Comparison of ENCODE assay signal across 8 cellular contexts in the genomic region with DNA sequence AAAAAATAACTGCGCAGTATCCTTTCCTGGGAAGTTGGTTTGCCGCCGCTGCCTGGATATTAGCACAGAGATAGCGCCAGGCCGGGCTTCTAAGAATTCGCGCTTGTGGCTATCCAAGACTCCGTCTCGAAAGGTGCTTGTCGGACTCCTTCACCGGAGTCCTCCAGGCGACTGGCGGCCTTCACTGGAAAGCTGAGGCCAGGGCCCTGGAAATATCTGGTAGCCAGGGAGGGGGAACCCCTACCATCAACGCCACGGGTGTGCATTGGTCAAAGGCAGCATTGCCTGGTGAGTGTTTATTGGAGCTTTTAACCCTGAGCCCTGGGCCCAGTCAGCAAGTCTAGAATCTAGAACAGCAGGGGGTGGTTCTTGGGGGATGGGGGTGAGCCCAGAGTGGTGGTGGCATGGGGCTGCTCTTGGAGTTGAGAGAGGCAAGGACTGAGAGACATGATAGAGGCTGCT. TPM values are rescaled to one million over a fixed set of nuclear protein-coding genes. Genes with fewer than 3 reads are reported as not detected.
DNase-seq lines count a peak whose midpoint lies in the region; ATAC-seq, FAIRE-seq and TF ChIP-seq lines count a peak whose summit lies in the region.

No MANE protein-coding gene starts in this region.

- no peaks in the 10 kb centered on the region for H3K27me3 ChIP-seq in iPS DF 6.9 (ENCODE audit: control insufficient read depth, insufficient read depth, low read length)
- no peaks in the 10 kb centered on the region for H3K27me3 ChIP-seq in spleen (replicated peaks in 1 of 7)

- H3K36me3 ChIP-seq in iPS DF 6.9 (ENCODE audit: control insufficient read depth, insufficient read depth, low read length) = peaks cover 11% of the 10 kb centered on the region
- peaks cover 0 to 53% (median 22%) of the 10 kb centered on the region in 6 donors for H3K36me3 ChIP-seq in spleen

- TF ChIP-seq POLR2A in spleen (IDR thresholded peaks at IDR 0.05) (peak in 1 of 3 donors; percentile 6), H54 (IDR thresholded peaks at IDR 0.05; ENCODE audit: low read depth, low read length) (no peak)

- H3K27ac ChIP-seq in iPS DF 6.9 (ENCODE audit: low read length) = no peak overlapping the region
- peak overlapping the region; percentile 40 to 95 (median 90) for H3K27ac ChIP-seq in spleen

- peak; percentile 21 for ATAC-seq in HG03460 (IDR thresholded peaks at IDR 0.05; ENCODE audit: unreplicated experiment)
- peak; percentile 39 to 40 for ATAC-seq in activated naive CD4-positive, alpha-beta T cell treated with anti-CD3 and anti-CD28 coated beads, Interleukin-2, amount 50 U/mL, for 72 hours
- no peak for ATAC-seq in HG02798 (IDR thresholded peaks at IDR 0.05; ENCODE audit: poor library complexity, unreplicated experiment)

- peaks cover 48 to 54% of the 10 kb centered on the region in 2 donors for H3K36me3 Mint-ChIP-seq in activated naive CD4-positive, alpha-beta T cell treated with anti-CD3 and anti-CD28 coated beads, Interleukin-2, amount 50 U/mL, for 72 hours

- no peaks in the 10 kb centered on the region for H3K9me3 Mint-ChIP-seq in activated naive CD4-positive, alpha-beta T cell treated with anti-CD3 and anti-CD28 coated beads, Interleukin-2, amount 50 U/mL, for 72 hours

- peak overlapping the region; percentile 99 for H3K27ac Mint-ChIP-seq in activated naive CD4-positive, alpha-beta T cell treated with anti-CD3 and anti-CD28 coated beads, Interleukin-2, amount 50 U/mL, for 72 hours

- peaks cover 4% of the 10 kb centered on the region; the same call in 1 of the 2 replicates for H3K4me1 ChIP-seq in iPS DF 6.9 (ENCODE audit: control insufficient read depth, insufficient read depth, low read length)
- H3K4me1 ChIP-seq in spleen = peaks cover 0 to 66% (median 40%) of the 10 kb centered on the region in 6 donors

- H3K4me3 ChIP-seq in iPS DF 6.9 (ENCODE audit: low read length) (peak overlapping the region; percentile 61; the same call in 1 of the 2 replicates), spleen (peak overlapping the region; percentile 19 to 91 (median 67))

- WGBS in iPS DF 6.9 (ENCODE audit: insufficient coverage, insufficient read length) = no CpG with 5 or more reads among the region's 15 CpGs
- WGBS in spleen, 5 donors = 0 to 61% (median 2%) methylated on average over 1 to 15 of the region's 15 CpGs

- DNase-seq in ELR (ENCODE audit: low read depth) = peak; percentile 45
- DNase-seq in activated naive CD4-positive, alpha-beta T cell treated with anti-CD3 and anti-CD28 coated beads, Interleukin-2, amount 50 U/mL, for 72 hours (ENCODE audit: low spot score in 2 of 2) = peak in 1 of 2 donors; percentile 71
- no peak for DNase-seq in iPS DF 6.9 (ENCODE audit: low read depth, low spot score)
- DNase-seq in spleen = no peak
- DNase-seq in H54 (ENCODE audit: insufficient read length, low spot score) = no peak
- DNase-seq in middle frontal gyrus (ENCODE audit: extremely low spot score, low spot score) = no peak

- no peak for TF ChIP-seq CTCF in spleen (IDR thresholded peaks at IDR 0.05 in 8 of 11, conservative IDR thresholded peaks at IDR 0.05 in 3 of 11)

- intact Hi-C loops in spleen (cut with DNase I; ENCODE audit: low total_unique reads) = no loop called here

- H3K9me3 ChIP-seq in iPS DF 6.9 (ENCODE audit: control insufficient read depth, insufficient read depth, low read length) (no peaks in the 10 kb centered on the region), spleen (no peaks in the 10 kb centered on the region)

- FAIRE-seq in H54 (lab: Jason Lieb, UNC) = no peak

RNA-seq across cellular contexts. Expression of a gene that starts 0.6 kb away (rescaled TPM):
- total RNA-seq in activated naive CD4-positive, alpha-beta T cell treated with anti-CD3 and anti-CD28 coated beads, Interleukin-2, amount 50 U/mL, for 72 hours = 100 to 1,000 TPM; 264 to 357 TPM
- total RNA-seq in spleen = 100 to 1,000 TPM in 6 of 7 donors, 10 to 100 TPM in 1; 89.1 to 220 (median 159) TPM
- 10 to 100 TPM; 54.2 to 86.6 (median 62.4) TPM for polyA plus RNA-seq in spleen

RNA-seq across cellular contexts. Expression of a gene that starts 7.9 kb away (rescaled TPM):
- total RNA-seq in activated naive CD4-positive, alpha-beta T cell treated with anti-CD3 and anti-CD28 coated beads, Interleukin-2, amount 50 U/mL, for 72 hours = 10 to 100 TPM; 18.3 to 22.2 TPM
- 10 to 100 TPM; 15.0 to 20.8 (median 17.4) TPM for total RNA-seq in spleen
- 1 to 10 TPM; 6.2 to 8.7 (median 8.3) TPM for polyA plus RNA-seq in spleen

RNA-seq across cellular contexts. Expression of a gene that starts 21.7 kb away (rescaled TPM):
- 10 to 100 TPM; 77.2 to 79.3 TPM for total RNA-seq in activated naive CD4-positive, alpha-beta T cell treated with anti-CD3 and anti-CD28 coated beads, Interleukin-2, amount 50 U/mL, for 72 hours
- 10 to 100 TPM; 53.5 to 73.6 (median 68.6) TPM for total RNA-seq in spleen
- 10 to 100 TPM; 83.8 to 97.3 (median 92.9) TPM for polyA plus RNA-seq in spleen

RNA-seq across cellular contexts. Expression of a gene that starts 21.8 kb away (rescaled TPM):
- total RNA-seq in activated naive CD4-positive, alpha-beta T cell treated with anti-CD3 and anti-CD28 coated beads, Interleukin-2, amount 50 U/mL, for 72 hours = 10 to 100 TPM; 61.4 to 86.4 TPM
- total RNA-seq in spleen = 10 to 100 TPM; 29.3 to 50.0 (median 38.2) TPM
- polyA plus RNA-seq in spleen = 10 to 100 TPM; 54.9 to 68.8 (median 59.1) TPM

RNA-seq across cellular contexts. Expression of a gene that starts 38.0 kb away (rescaled TPM):
- total RNA-seq in activated naive CD4-positive, alpha-beta T cell treated with anti-CD3 and anti-CD28 coated beads, Interleukin-2, amount 50 U/mL, for 72 hours = 10 to 100 TPM; 76.8 to 82.4 TPM
- total RNA-seq in spleen = 10 to 100 TPM; 47.2 to 65.8 (median 58.5) TPM
- polyA plus RNA-seq in spleen = 10 to 100 TPM; 29.6 to 53.2 (median 46.6) TPM
